33 cellular contexts compared by ENCODE assay signal in genomic region chr14:72366619-72367018, GRCh38.
"Had no signal": no experiment of that assay in that cellular context is flagged by ENCODE, and none has a peak within 500 bp of the region (broad histone marks: within the 10 kb centered on the region; RNA-seq: fewer than 3 reads in every experiment).

No MANE protein-coding gene starts in this region.

- H3K27me3 ChIP-seq: adrenal gland, colonic mucosa, dorsolateral prefrontal cortex had no signal

- H3K27ac Mint-ChIP-seq: activated CD4-positive, alpha-beta memory T cell treated with anti-CD3 and anti-CD28 coated beads for 36 hours; activated CD4-positive, alpha-beta T cell treated with anti-CD3 and anti-CD28 coated beads for 36 hours; activated CD4-positive, alpha-beta T cell treated with anti-CD3 and anti-CD28 coated beads, Interleukin-2, amount 10 ng/mL, durations not matched to agents 24 days and 14 days; activated CD8-positive, alpha-beta memory T cell treated with anti-CD3 and anti-CD28 coated beads, Interleukin-2, amount 10 ng/mL, durations not matched to agents 7 days and 5 days; activated CD8-positive, alpha-beta T cell treated with anti-CD3 and anti-CD28 coated beads, Interleukin-2, amount 10 ng/mL, durations not matched to agents 7 days and 5 days; activated naive CD4-positive, alpha-beta T cell treated with anti-CD3 and anti-CD28 coated beads for 36 hours; activated naive CD4-positive, alpha-beta T cell treated with anti-CD3 and anti-CD28 coated beads, Interleukin-2, amount 50 U/mL, for 24 hours; activated naive CD8-positive, alpha-beta T cell treated with anti-CD3 and anti-CD28 coated beads for 36 hours; activated naive CD8-positive, alpha-beta T cell treated with anti-CD3 and anti-CD28 coated beads, Interleukin-2, amount 50 U/mL, for 24 hours; activated T-helper 1 cell treated with anti-CD3 and anti-CD28 coated beads, Interleukin-12 subunit alpha, Interleukin-12 subunit beta, Interleukin-2, Interleukin-4 antibody, amounts not matched to agents 30 ng/mL and 10 ng/mL and 1 ng/mL, durations not matched to agents 14 hours and 24 hours and 36 hours; activated T-helper 2 cell treated with anti-CD3 and anti-CD28 coated beads, Interferon-gamma antibody, Interleukin-2, Interleukin-4, amounts not matched to agents 10 μg/mL and 5 μg/mL and 100 μg/mL, durations not matched to agents 14 hours and 24 hours and 36 hours; dendritic cell treated with granulocyte-macrophage colony-stimulating factor and Interleukin-4, amounts not matched to agents 40 ng/mL and 50 ng/mL, for 4 days; endodermal cell had no signal

- H3K4me3 ChIP-seq: adrenal gland, colonic mucosa, dorsolateral prefrontal cortex had no signal

- H3K9me3 ChIP-seq: adrenal gland, colonic mucosa had no signal

- H3K27me3 Mint-ChIP-seq: activated naive CD8-positive, alpha-beta T cell treated with anti-CD3 and anti-CD28 coated beads for 36 hours; brain; dendritic cell treated with granulocyte-macrophage colony-stimulating factor and Interleukin-4, amounts not matched to agents 40 ng/mL and 50 ng/mL, for 4 days had no signal

- ATAC-seq: activated CD4-positive, alpha-beta T cell treated with anti-CD3 and anti-CD28 coated beads for 36 hours; activated CD8-positive, alpha-beta memory T cell treated with anti-CD3 and anti-CD28 coated beads, Interleukin-2, amount 10 ng/mL, durations not matched to agents 7 days and 5 days; activated CD8-positive, alpha-beta T cell treated with anti-CD3 and anti-CD28 coated beads, Interleukin-2, amount 10 ng/mL, durations not matched to agents 7 days and 5 days; activated naive CD8-positive, alpha-beta T cell treated with anti-CD3 and anti-CD28 coated beads, Interleukin-2, amount 50 U/mL, for 24 hours; esophagus mucosa had no signal

- H3K9me3 Mint-ChIP-seq: activated CD4-positive, alpha-beta memory T cell treated with anti-CD3 and anti-CD28 coated beads for 36 hours; activated naive CD4-positive, alpha-beta T cell treated with anti-CD3 and anti-CD28 coated beads for 36 hours; activated naive CD4-positive, alpha-beta T cell treated with anti-CD3 and anti-CD28 coated beads, Interleukin-2, amount 50 U/mL, for 24 hours; activated naive CD8-positive, alpha-beta T cell treated with anti-CD3 and anti-CD28 coated beads for 36 hours; activated naive CD8-positive, alpha-beta T cell treated with anti-CD3 and anti-CD28 coated beads, Interleukin-2, amount 50 U/mL, for 24 hours; activated T-helper 1 cell treated with anti-CD3 and anti-CD28 coated beads, Interleukin-12 subunit alpha, Interleukin-12 subunit beta, Interleukin-2, Interleukin-4 antibody, amounts not matched to agents 30 ng/mL and 10 ng/mL and 1 ng/mL, durations not matched to agents 14 hours and 24 hours and 36 hours; activated T-helper 2 cell treated with anti-CD3 and anti-CD28 coated beads, Interferon-gamma antibody, Interleukin-2, Interleukin-4, amounts not matched to agents 10 μg/mL and 5 μg/mL and 100 μg/mL, durations not matched to agents 14 hours and 24 hours and 36 hours; central memory CD8-positive, alpha-beta T cell; dendritic cell treated with granulocyte-macrophage colony-stimulating factor and Interleukin-4, amounts not matched to agents 40 ng/mL and 50 ng/mL, for 4 days; endodermal cell had no signal

- H3K36me3 ChIP-seq: adrenal gland, colonic mucosa had no signal

- H3K4me1 ChIP-seq: adrenal gland, colonic mucosa had no signal

- H3K4me3 Mint-ChIP-seq: activated CD4-positive, alpha-beta memory T cell treated with anti-CD3 and anti-CD28 coated beads for 36 hours; activated CD4-positive, alpha-beta T cell treated with anti-CD3 and anti-CD28 coated beads for 36 hours; activated CD4-positive, alpha-beta T cell treated with anti-CD3 and anti-CD28 coated beads, Interleukin-2, amount 10 ng/mL, durations not matched to agents 24 days and 14 days; activated CD8-positive, alpha-beta memory T cell treated with anti-CD3 and anti-CD28 coated beads, Interleukin-2, amount 10 ng/mL, durations not matched to agents 7 days and 5 days; activated CD8-positive, alpha-beta T cell treated with anti-CD3 and anti-CD28 coated beads, Interleukin-2, amount 10 ng/mL, durations not matched to agents 7 days and 5 days; activated naive CD4-positive, alpha-beta T cell treated with anti-CD3 and anti-CD28 coated beads for 36 hours; activated naive CD4-positive, alpha-beta T cell treated with anti-CD3 and anti-CD28 coated beads, Interleukin-2, amount 50 U/mL, for 24 hours; activated naive CD8-positive, alpha-beta T cell treated with anti-CD3 and anti-CD28 coated beads for 36 hours; activated naive CD8-positive, alpha-beta T cell treated with anti-CD3 and anti-CD28 coated beads, Interleukin-2, amount 50 U/mL, for 24 hours; activated T-helper 1 cell treated with anti-CD3 and anti-CD28 coated beads, Interleukin-12 subunit alpha, Interleukin-12 subunit beta, Interleukin-2, Interleukin-4 antibody, amounts not matched to agents 30 ng/mL and 10 ng/mL and 1 ng/mL, durations not matched to agents 14 hours and 24 hours and 36 hours; brain; central memory CD8-positive, alpha-beta T cell; dendritic cell treated with granulocyte-macrophage colony-stimulating factor and Interleukin-4, amounts not matched to agents 40 ng/mL and 50 ng/mL, for 4 days; endodermal cell had no signal

- H3K36me3 Mint-ChIP-seq: activated CD4-positive, alpha-beta memory T cell treated with anti-CD3 and anti-CD28 coated beads for 36 hours; activated CD8-positive, alpha-beta memory T cell treated with anti-CD3 and anti-CD28 coated beads, Interleukin-2, amount 10 ng/mL, durations not matched to agents 7 days and 5 days; activated naive CD4-positive, alpha-beta T cell treated with anti-CD3 and anti-CD28 coated beads, Interleukin-2, amount 50 U/mL, for 24 hours; activated naive CD8-positive, alpha-beta T cell treated with anti-CD3 and anti-CD28 coated beads for 36 hours; brain had no signal

- H3K4me1 Mint-ChIP-seq: activated CD4-positive, alpha-beta T cell treated with anti-CD3 and anti-CD28 coated beads for 36 hours; activated CD4-positive, alpha-beta T cell treated with anti-CD3 and anti-CD28 coated beads, Interleukin-2, amount 10 ng/mL, durations not matched to agents 24 days and 14 days; activated CD8-positive, alpha-beta memory T cell treated with anti-CD3 and anti-CD28 coated beads, Interleukin-2, amount 10 ng/mL, durations not matched to agents 7 days and 5 days; activated naive CD4-positive, alpha-beta T cell treated with anti-CD3 and anti-CD28 coated beads, Interleukin-2, amount 50 U/mL, for 24 hours; activated naive CD8-positive, alpha-beta T cell treated with anti-CD3 and anti-CD28 coated beads for 36 hours; activated naive CD8-positive, alpha-beta T cell treated with anti-CD3 and anti-CD28 coated beads, Interleukin-2, amount 50 U/mL, for 24 hours; brain; central memory CD8-positive, alpha-beta T cell had no signal

- FAIRE-seq: bronchial epithelial cell, frontal cortex had no signal

- DNase-seq: activated CD4-positive, alpha-beta memory T cell treated with anti-CD3 and anti-CD28 coated beads for 36 hours; activated CD4-positive, alpha-beta T cell treated with anti-CD3 and anti-CD28 coated beads for 36 hours; activated CD4-positive, alpha-beta T cell treated with anti-CD3 and anti-CD28 coated beads, Interleukin-2, amount 10 ng/mL, durations not matched to agents 24 days and 14 days; activated CD4-positive, CD25-positive, alpha-beta regulatory T cell; activated CD4-positive, CD25-positive, alpha-beta regulatory T cell treated with anti-CD3 and anti-CD28 coated beads, Interleukin-2, amount 50 U/mL, for 72 hours; activated CD8-positive, alpha-beta memory T cell treated with anti-CD3 and anti-CD28 coated beads, Interleukin-2, amount 10 ng/mL, durations not matched to agents 7 days and 5 days; activated CD8-positive, alpha-beta memory T cell treated with anti-CD3 and anti-CD28 coated beads, Interleukin-2, amount 50 U/mL, for 4 hours; activated CD8-positive, alpha-beta T cell treated with anti-CD3 and anti-CD28 coated beads, Interleukin-2, amount 10 ng/mL, durations not matched to agents 7 days and 5 days; activated effector memory CD4-positive, alpha-beta T cell treated with anti-CD3 and anti-CD28 coated beads, Interleukin-2, amount 50 U/mL, for 16 hours; activated naive CD4-positive, alpha-beta T cell treated with anti-CD3 and anti-CD28 coated beads for 36 hours; activated naive CD8-positive, alpha-beta T cell treated with anti-CD3 and anti-CD28 coated beads for 36 hours; activated naive CD8-positive, alpha-beta T cell treated with anti-CD3 and anti-CD28 coated beads, Interleukin-2, amount 50 U/mL, for 24 hours; activated T-cell treated with anti-CD3 and anti-CD28 coated beads, Interleukin-2, amount 50 U/mL, for 1 hour; activated T-cell treated with anti-CD3 and anti-CD28 coated beads, Interleukin-2, amount 50 U/mL, for 48 hours; adrenal gland; amygdala; aorta; colonic mucosa; effector memory CD4-positive, alpha-beta T cell; endodermal cell; foreskin fibroblast; head of caudate nucleus; T-helper 2 cell had no signal

- H3K27ac ChIP-seq: adrenal gland, colonic mucosa, dorsolateral prefrontal cortex had no signal
